ENCODE assay signal across 3 cellular contexts in genomic region chr17:49375544-49375943, GRCh38.
TF ChIP-seq lines count a peak whose summit lies in the region.

No MANE protein-coding gene starts in this region.

TF ChIP-seq in HepG2, 621 proteins besides CTCF, POLR2A, EP300 and RAD21:
- TF ChIP-seq ZNF720 (CRISPR knock-in tag; IDR thresholded peaks at IDR 0.05) (no peak), ZNF121 (CRISPR knock-in tag; IDR thresholded peaks at IDR 0.05) (peak; percentile 30; the same call in 1 of the 2 replicates)

TF ChIP-seq in WTC11, 78 proteins besides CTCF, POLR2A, EP300 and RAD21:
- no peak for TF ChIP-seq ZNF138 (CRISPR knock-in tag; conservative IDR thresholded peaks at IDR 0.05)
- TF ChIP-seq ZNF121 (CRISPR knock-in tag; IDR thresholded peaks at IDR 0.05) = peak; percentile 62; the same call in 1 of the 2 replicates

TF ChIP-seq in K562, 482 proteins besides CTCF, POLR2A, EP300 and RAD21:
- TF ChIP-seq TRIM25 (IDR thresholded peaks at IDR 0.05; ENCODE audit: borderline replicate concordance) (no peak), ZNF121 (CRISPR knock-in tag; conservative IDR thresholded peaks at IDR 0.05) (peak; percentile 63; the same call in 1 of the 2 replicates)
